In genomic region chrX:46648660-46649059, GRCh38 we compare ENCODE assay signal across 34 cellular contexts.
DNase-seq lines count a peak whose midpoint lies in the region; ATAC-seq and TF ChIP-seq lines count a peak whose summit lies in the region.
"Had no signal": no experiment of that assay in that cellular context is flagged by ENCODE, and none has a peak within 500 bp of the region (broad histone marks: within the 10 kb centered on the region; RNA-seq: fewer than 3 reads in every experiment).

No MANE protein-coding gene starts in this region.

- no peaks in the 10 kb centered on the region for H3K9me3 Mint-ChIP-seq in endothelial cell (ENCODE audit: unreplicated experiment)
- peaks cover 7% of the 10 kb centered on the region for H3K9me3 Mint-ChIP-seq in nephron
- H3K9me3 Mint-ChIP-seq: activated CD8-positive, alpha-beta T cell treated with anti-CD3 and anti-CD28 coated beads for 36 hours; activated naive CD4-positive, alpha-beta T cell treated with anti-CD3 and anti-CD28 coated beads, Interleukin-2, amount 50 U/mL, for 24 hours; activated T-helper 2 cell treated with anti-CD3 and anti-CD28 coated beads, Interferon-gamma antibody, Interleukin-2, Interleukin-4, amounts not matched to agents 10 μg/mL and 5 μg/mL and 100 μg/mL, durations not matched to agents 14 hours and 24 hours and 36 hours; CD8-positive, alpha-beta T cell; effector memory CD8-positive, alpha-beta T cell; naive thymus-derived CD4-positive, alpha-beta T cell; stimulated activated effector memory CD8-positive, alpha-beta T cell treated with anti-CD3 and anti-CD28 coated beads, Interleukin-12 subunit alpha, Interleukin-12 subunit beta, amount 100 ng/mL, for 72 hours had no signal

- peak overlapping the region; percentile 97 for H3K27ac ChIP-seq in HUES48 (ENCODE audit: low read depth, low read length)
- H3K27ac ChIP-seq in body of pancreas = no peak overlapping the region
- H3K27ac ChIP-seq in ovary = no peak overlapping the region
- H3K27ac ChIP-seq: cardiac muscle cell, colonic mucosa, KMS-11, pancreas, right atrium auricular region had no signal

- intact Hi-C loops in body of pancreas (cut with DNase I) (no loop called here), ovary (cut with DNase I) (loop anchor here in 2 of 4 donors (5.0 to 10.0 kb wide), 2 partner anchors 74 to 76 kb away; partner anchors contain the start of gene CHST7 (in 2 of the 2))

- no peaks in the 10 kb centered on the region for H3K9me3 ChIP-seq in HUES48 (ENCODE audit: control insufficient read depth, insufficient read depth, low read length)
- no peaks in the 10 kb centered on the region for H3K9me3 ChIP-seq in body of pancreas
- H3K9me3 ChIP-seq in ovary = no peaks in the 10 kb centered on the region
- H3K9me3 ChIP-seq: colonic mucosa, heart right ventricle, pancreas, right atrium auricular region, upper lobe of left lung had no signal

- H3K4me3 ChIP-seq in HUES48 (ENCODE audit: low read depth, low read length) = peak overlapping the region; percentile 5; the same call in 1 of the 2 replicates
- no peak overlapping the region for H3K4me3 ChIP-seq in body of pancreas
- H3K4me3 ChIP-seq in ovary = no peak overlapping the region
- H3K4me3 ChIP-seq: cardiac muscle cell, colonic mucosa, heart right ventricle, pancreas, right atrium auricular region, upper lobe of left lung had no signal

- TF ChIP-seq EP300 in ovary (IDR thresholded peaks at IDR 0.05) = no peak

- CTCF ChIA-PET in GM10248 (lab: Yijun Ruan, JAX) = interaction anchor here (1.2 to 2.4 kb wide), 2 partner anchors 36 to 148 kb away, joined by 3 to 7 read pairs; no protein-coding TSS in a partner anchor

- H3K27me3 ChIP-seq in HUES48 (ENCODE audit: control insufficient read depth, insufficient read depth, low read length) (no peaks in the 10 kb centered on the region), body of pancreas (no peaks in the 10 kb centered on the region), ovary (no peaks in the 10 kb centered on the region)
- H3K27me3 ChIP-seq: cardiac muscle cell, right atrium auricular region, upper lobe of left lung had no signal

- 85 to 90% methylated on average over 6 of the region's 6 CpGs for WGBS in body of pancreas, 2 donors
- WGBS in ovary, 3 donors = 75 to 83% (median 77%) methylated on average over 6 of the region's 6 CpGs

- no peak for ATAC-seq in body of pancreas
- ATAC-seq: activated CD8-positive, alpha-beta T cell treated with anti-CD3 and anti-CD28 coated beads for 36 hours; CD8-positive, alpha-beta T cell; effector memory CD8-positive, alpha-beta T cell; esophagus mucosa; naive thymus-derived CD4-positive, alpha-beta T cell; stimulated activated effector memory CD8-positive, alpha-beta T cell treated with anti-CD3 and anti-CD28 coated beads, Interleukin-12 subunit alpha, Interleukin-12 subunit beta, amount 100 ng/mL, for 72 hours; T-helper 17 cell had no signal

- TF ChIP-seq POLR2A in body of pancreas (IDR thresholded peaks at IDR 0.05) = no peak
- TF ChIP-seq POLR2A in ovary (IDR thresholded peaks at IDR 0.05) = no peak

- no peak for DNase-seq in endothelial cell (ENCODE audit: low spot score)
- no peak for DNase-seq in GM03348 (ENCODE audit: low spot score)
- DNase-seq in body of pancreas = no peak
- no peak for DNase-seq in GM10248 (ENCODE audit: extremely low spot score)
- DNase-seq in ovary = no peak
- DNase-seq: activated CD4-positive, alpha-beta T cell treated with anti-CD3 and anti-CD28 coated beads for 1 hour; activated CD8-positive, alpha-beta T cell treated with anti-CD3 and anti-CD28 coated beads for 36 hours; CD8-positive, alpha-beta T cell; colonic mucosa; effector memory CD8-positive, alpha-beta T cell; foreskin fibroblast; HCEC 1CT; left ventricle myocardium superior; MM.1S; naive thymus-derived CD4-positive, alpha-beta T cell; NCI-H2029 treated with DMSO at 0.1 percent for 48 hours; NCI-H2227 treated with DMSO at 0.1 percent for 48 hours; pancreas; RPMI8226; stimulated activated CD4-positive, alpha-beta T cell treated with anti-CD3 and anti-CD28 coated beads, Interleukin-12 subunit alpha, Interleukin-12 subunit beta, amount 100 ng/mL, for 4 hours; stimulated activated CD4-positive, alpha-beta T cell treated with anti-CD3 and anti-CD28 coated beads, Interleukin-4, amount 100 ng/mL, for 1 hour; T-helper 17 cell; upper lobe of left lung had no signal

- H3K36me3 Mint-ChIP-seq in endothelial cell (ENCODE audit: low read depth, unreplicated experiment) (no peaks in the 10 kb centered on the region), nephron (ENCODE audit: low read depth) (peaks cover 3% of the 10 kb centered on the region)
- H3K36me3 Mint-ChIP-seq: activated naive CD4-positive, alpha-beta T cell treated with anti-CD3 and anti-CD28 coated beads, Interleukin-2, amount 50 U/mL, for 24 hours; CD8-positive, alpha-beta T cell; naive thymus-derived CD4-positive, alpha-beta T cell had no signal

- H3K27ac Mint-ChIP-seq in endothelial cell (ENCODE audit: unreplicated experiment) (peak overlapping the region; percentile 95), nephron (peak overlapping the region; percentile 68 to 91 (median 82))
- H3K27ac Mint-ChIP-seq: activated CD8-positive, alpha-beta T cell treated with anti-CD3 and anti-CD28 coated beads for 36 hours; activated naive CD4-positive, alpha-beta T cell treated with anti-CD3 and anti-CD28 coated beads, Interleukin-2, amount 50 U/mL, for 24 hours; activated T-helper 2 cell treated with anti-CD3 and anti-CD28 coated beads, Interferon-gamma antibody, Interleukin-2, Interleukin-4, amounts not matched to agents 10 μg/mL and 5 μg/mL and 100 μg/mL, durations not matched to agents 14 hours and 24 hours and 36 hours; CD8-positive, alpha-beta T cell; effector memory CD8-positive, alpha-beta T cell; naive thymus-derived CD4-positive, alpha-beta T cell; stimulated activated effector memory CD8-positive, alpha-beta T cell treated with anti-CD3 and anti-CD28 coated beads, Interleukin-12 subunit alpha, Interleukin-12 subunit beta, amount 100 ng/mL, for 72 hours; T-helper 17 cell had no signal

- peak overlapping the region; percentile 37 for H3K9ac ChIP-seq in HUES48 (ENCODE audit: low read depth, low read length)
- H3K9ac ChIP-seq: KMS-11 had no signal

- H3K4me1 ChIP-seq in HUES48 (ENCODE audit: control insufficient read depth, insufficient read depth, low read length) = peaks cover 42% of the 10 kb centered on the region
- no peaks in the 10 kb centered on the region for H3K4me1 ChIP-seq in body of pancreas
- no peaks in the 10 kb centered on the region for H3K4me1 ChIP-seq in ovary (ENCODE audit: insufficient read depth)
- H3K4me1 ChIP-seq: colonic mucosa, pancreas, right atrium auricular region had no signal

- no peak overlapping the region for H3K4me3 Mint-ChIP-seq in endothelial cell (ENCODE audit: unreplicated experiment)
- H3K4me3 Mint-ChIP-seq in nephron = no peak overlapping the region
- H3K4me3 Mint-ChIP-seq: activated CD8-positive, alpha-beta T cell treated with anti-CD3 and anti-CD28 coated beads for 36 hours; activated naive CD4-positive, alpha-beta T cell treated with anti-CD3 and anti-CD28 coated beads, Interleukin-2, amount 50 U/mL, for 24 hours; CD8-positive, alpha-beta T cell; effector memory CD8-positive, alpha-beta T cell; mesothelial cell of epicardium; naive thymus-derived CD4-positive, alpha-beta T cell; stimulated activated effector memory CD8-positive, alpha-beta T cell treated with anti-CD3 and anti-CD28 coated beads, Interleukin-12 subunit alpha, Interleukin-12 subunit beta, amount 100 ng/mL, for 72 hours; T-helper 17 cell had no signal

- H3K27me3 Mint-ChIP-seq in endothelial cell (ENCODE audit: unreplicated experiment) = peaks cover 4% of the 10 kb centered on the region
- H3K27me3 Mint-ChIP-seq in nephron (ENCODE audit: low read depth) = no peaks in the 10 kb centered on the region
- H3K27me3 Mint-ChIP-seq: activated CD8-positive, alpha-beta T cell treated with anti-CD3 and anti-CD28 coated beads for 36 hours; activated naive CD4-positive, alpha-beta T cell treated with anti-CD3 and anti-CD28 coated beads, Interleukin-2, amount 50 U/mL, for 24 hours; effector memory CD8-positive, alpha-beta T cell; naive thymus-derived CD4-positive, alpha-beta T cell; T-helper 17 cell had no signal

- TF ChIP-seq CTCF in endothelial cell (IDR thresholded peaks at IDR 0.05; ENCODE audit: unreplicated experiment) (no peak), nephron (IDR thresholded peaks at IDR 0.05; ENCODE audit: unreplicated experiment in 3 of 3) (no peak), body of pancreas (IDR thresholded peaks at IDR 0.05) (no peak), GM10248 (IDR thresholded peaks at IDR 0.05; ENCODE audit: control extremely low read depth, extremely low read depth, low read depth, missing control alignments) (no peak), ovary (IDR thresholded peaks at IDR 0.05) (no peak)

- POLR2A ChIA-PET in GM10248 (lab: Yijun Ruan, JAX) = no interaction called here

- H3K4me1 Mint-ChIP-seq in endothelial cell (ENCODE audit: unreplicated experiment) = peaks cover 47% of the 10 kb centered on the region
- peaks cover 36% of the 10 kb centered on the region for H3K4me1 Mint-ChIP-seq in nephron
- H3K4me1 Mint-ChIP-seq: activated naive CD4-positive, alpha-beta T cell treated with anti-CD3 and anti-CD28 coated beads, Interleukin-2, amount 50 U/mL, for 24 hours; stimulated activated effector memory CD8-positive, alpha-beta T cell treated with anti-CD3 and anti-CD28 coated beads, Interleukin-12 subunit alpha, Interleukin-12 subunit beta, amount 100 ng/mL, for 72 hours; T-helper 17 cell had no signal

- peaks cover 10% of the 10 kb centered on the region for H3K36me3 ChIP-seq in HUES48 (ENCODE audit: control insufficient read depth, insufficient read depth, low read length)
- peaks cover 0 to 1% of the 10 kb centered on the region in 2 donors for H3K36me3 ChIP-seq in body of pancreas (replicated peaks in 1 of 2; ENCODE audit: insufficient read depth in 1 of 2, low read depth in 2 of 2)
- H3K36me3 ChIP-seq in ovary = no peaks in the 10 kb centered on the region
- H3K36me3 ChIP-seq: cardiac muscle cell, colonic mucosa, heart right ventricle, pancreas, right atrium auricular region, upper lobe of left lung had no signal
